ENCODE assay signal across 23 cellular contexts in the genomic region with DNA sequence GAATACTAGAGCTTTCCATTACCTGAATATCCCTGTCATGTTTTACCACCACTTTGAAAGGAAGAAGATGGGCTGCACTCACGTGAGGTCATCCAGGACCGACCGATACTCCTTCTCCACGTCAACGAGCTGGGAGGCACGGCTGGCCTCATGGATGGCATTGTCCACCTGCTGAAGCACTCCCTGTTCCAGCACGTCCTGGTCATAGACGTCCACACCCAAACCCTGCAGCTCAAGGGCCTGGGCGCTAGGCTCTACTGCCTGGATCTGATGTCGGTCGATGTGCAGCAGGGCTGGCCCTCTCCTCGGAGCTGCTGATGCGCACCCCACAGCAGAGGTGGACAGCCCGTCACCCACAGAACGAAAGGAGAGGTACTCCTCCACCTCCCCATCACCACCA. TPM values are rescaled to one million over a fixed set of nuclear protein-coding genes. Genes with fewer than 3 reads are reported as not detected.
DNase-seq lines count a peak whose midpoint lies in the region; ATAC-seq, FAIRE-seq and TF ChIP-seq lines count a peak whose summit lies in the region.
"Had no signal": no experiment of that assay in that cellular context is flagged by ENCODE, and none has a peak within 500 bp of the region (broad histone marks: within the 10 kb centered on the region; RNA-seq: fewer than 3 reads in every experiment).

No MANE protein-coding gene starts in this region.

- peak; percentile 37 for DNase-seq in activated CD4-positive, alpha-beta T cell treated with anti-CD3 and anti-CD28 coated beads, Interleukin-2, amount 10 ng/mL, durations not matched to agents 24 days and 14 days
- no peak for DNase-seq in activated CD4-positive, alpha-beta T cell treated with anti-CD3 and anti-CD28 coated beads, Interleukin-2, amount 50 U/mL, for 4 hours
- DNase-seq in K562 (ENCODE audit: extremely low read depth in 1 of 4, low spot score in 3 of 4), result no peak
- no peak for DNase-seq in osteocyte (ENCODE audit: extremely low spot score, unreplicated experiment)
- no peak for DNase-seq in stimulated activated naive B cell treated with anti-CD40 and anti-IgM and Interleukin-4, amounts not matched to agents 10 μg/mL and 1 μg/mL and 100 μg/mL, for 72 hours
- DNase-seq in small intestine, result no peak
- no peak for DNase-seq in left ventricle myocardium superior
- DNase-seq: AML-193; Caco-2; Calu3; CD4-positive, alpha-beta T cell; CD8-positive, alpha-beta T cell; DMS79 treated with DMSO at 0.1 percent for 48 hours; GF-D8 had no signal

- peaks cover 18% of the 10 kb centered on the region for H3K4me1 Mint-ChIP-seq in activated CD4-positive, alpha-beta T cell treated with anti-CD3 and anti-CD28 coated beads, Interleukin-2, amount 10 ng/mL, durations not matched to agents 24 days and 14 days
- peaks cover 83% of the 10 kb centered on the region for H3K4me1 Mint-ChIP-seq in osteocyte (ENCODE audit: unreplicated experiment)
- H3K4me1 Mint-ChIP-seq in stimulated activated naive B cell treated with anti-CD40 and anti-IgM and Interleukin-4, amounts not matched to agents 10 μg/mL and 1 μg/mL and 100 μg/mL, for 72 hours, result peaks cover 34 to 52% of the 10 kb centered on the region in 2 donors

- H3K27me3 ChIP-seq in K562 (ENCODE audit: control insufficient read depth in 2 of 2, insufficient read depth in 2 of 2, low read length in 2 of 2), result no peaks in the 10 kb centered on the region
- H3K27me3 ChIP-seq in small intestine (ENCODE audit: control insufficient read depth in 2 of 2, insufficient read depth in 2 of 2, low read length in 2 of 2), result no peaks in the 10 kb centered on the region
- H3K27me3 ChIP-seq: BLaER1 treated with 17β-estradiol and CSF1 and Interleukin-3, amounts not matched to agents 10 nM and 100 nM had no signal

- H3K4me2 ChIP-seq in K562 (ENCODE audit: insufficient read depth, low read length), result no peak overlapping the region
- H3K4me2 ChIP-seq: A549; BLaER1 treated with 17β-estradiol and CSF1 and Interleukin-3, amounts not matched to agents 10 nM and 100 nM had no signal

- H3K9me3 ChIP-seq in K562 (replicated peaks; ENCODE audit: control insufficient read depth, insufficient read depth, low read depth, low read length), result no peaks in the 10 kb centered on the region
- H3K9me3 ChIP-seq in small intestine (ENCODE audit: control insufficient read depth, low read depth), result no peaks in the 10 kb centered on the region
- H3K9me3 ChIP-seq: A549; BLaER1 treated with 17β-estradiol and CSF1 and Interleukin-3, amounts not matched to agents 10 nM and 100 nM; Caco-2 had no signal

- WGBS in K562 (ENCODE audit: insufficient coverage, low coverage, missing lambda C conversion rate), result 90% methylated on average over 15 of the region's 15 CpGs
- WGBS in small intestine, 3 donors, result 96 to 98% (median 96%) methylated on average over 15 of the region's 15 CpGs

- H3K4me1 ChIP-seq in K562 (replicated peaks in 1 of 2; ENCODE audit: control insufficient read depth in 2 of 2, insufficient read depth in 2 of 2, low read length in 2 of 2), result peaks cover 5 to 8% of the 10 kb centered on the region in 2 experiments; a peak in 3 of 5 replicates
- no peaks in the 10 kb centered on the region for H3K4me1 ChIP-seq in small intestine (ENCODE audit: control insufficient read depth in 2 of 2, insufficient read depth in 1 of 2, low read depth in 1 of 2, low read length in 1 of 2)
- H3K4me1 ChIP-seq: A549, Caco-2 had no signal

- intact Hi-C loops in activated CD4-positive, alpha-beta T cell treated with anti-CD3 and anti-CD28 coated beads, Interleukin-2, amount 10 ng/mL, durations not matched to agents 24 days and 14 days (cut with micrococcal nuclease), result no loop called here
- intact Hi-C loops in K562 (cut with micrococcal nuclease) (no loop called here), left ventricle myocardium superior (cut with micrococcal nuclease) (no loop called here)

- peaks cover 57% of the 10 kb centered on the region for H3K36me3 ChIP-seq in K562 (ENCODE audit: control insufficient read depth, insufficient read depth, low read length)
- H3K36me3 ChIP-seq in small intestine (ENCODE audit: control insufficient read depth in 2 of 2, insufficient read depth in 2 of 2, low read length in 2 of 2), result peaks cover 2 to 10% of the 10 kb centered on the region in 2 donors

- ATAC-seq in K562, result no peak
- no peak for ATAC-seq in stimulated activated naive B cell treated with anti-CD40 and anti-IgM and Interleukin-4, amounts not matched to agents 10 μg/mL and 1 μg/mL and 100 μg/mL, for 72 hours (replicated peaks)
- no peak for ATAC-seq in left ventricle myocardium superior
- ATAC-seq: A549; CD8-positive, alpha-beta T cell had no signal

- no TSS peak for BruUV-seq in K562 (replicated peaks; lab: Mats Ljungman, UMichigan)

- H3K9me1 ChIP-seq in K562 (ENCODE audit: control insufficient read depth, insufficient read depth, low read length), result no peaks in the 10 kb centered on the region

- POLR2A ChIA-PET in K562 (lab: Yijun Ruan, JAX), result interaction anchor here (0.8 kb wide), 1 partner anchor 10 kb away, joined by 3 read pairs; no protein-coding TSS in a partner anchor

- TF ChIP-seq POLR2A in K562 (conservative IDR thresholded peaks at IDR 0.05), result no peak

- peak overlapping the region in 1 of 2 experiments; percentile 68; a peak in 1 of 4 replicates for H3K9ac ChIP-seq in K562 (ENCODE audit: insufficient read depth in 1 of 2, low read depth in 2 of 2, low read length in 2 of 2)
- H3K9ac ChIP-seq: BLaER1 treated with 17β-estradiol and CSF1 and Interleukin-3, amounts not matched to agents 10 nM and 100 nM had no signal

- no peak overlapping the region for H2AFZ ChIP-seq in K562 (ENCODE audit: low read depth, low read length)

- no peak overlapping the region for H3K4me3 ChIP-seq in K562
- H3K4me3 ChIP-seq in small intestine (ENCODE audit: low read depth in 1 of 2, low read length in 2 of 2), result no peak overlapping the region
- H3K4me3 ChIP-seq: A549; BLaER1 treated with 17β-estradiol and CSF1 and Interleukin-3, amounts not matched to agents 10 nM and 100 nM had no signal

- H3K27ac ChIP-seq in K562 (ENCODE audit: extremely low read depth, low read depth, low read length), result no peak overlapping the region
- H3K27ac ChIP-seq in small intestine (ENCODE audit: low read depth in 1 of 2, low read length in 1 of 2), result no peak overlapping the region
- H3K27ac ChIP-seq: 22Rv1; A549; BLaER1 treated with 17β-estradiol and CSF1 and Interleukin-3, amounts not matched to agents 10 nM and 100 nM; C4-2B had no signal

- FAIRE-seq in K562 (lab: Jason Lieb, UNC), result no peak
- no peak for FAIRE-seq in small intestine (lab: Jason Lieb, UNC)
- FAIRE-seq: A549, D721Med, G401.6, GM12891, GM19239 had no signal

- no peak overlapping the region for H3K27ac Mint-ChIP-seq in activated CD4-positive, alpha-beta T cell treated with anti-CD3 and anti-CD28 coated beads, Interleukin-2, amount 10 ng/mL, durations not matched to agents 24 days and 14 days
- H3K27ac Mint-ChIP-seq in osteocyte (ENCODE audit: unreplicated experiment), result no peak overlapping the region
- peak overlapping the region; percentile 59 for H3K27ac Mint-ChIP-seq in stimulated activated naive B cell treated with anti-CD40 and anti-IgM and Interleukin-4, amounts not matched to agents 10 μg/mL and 1 μg/mL and 100 μg/mL, for 72 hours
- H3K27ac Mint-ChIP-seq: B cell; CD4-positive, alpha-beta T cell; CD8-positive, alpha-beta T cell had no signal

- TF ChIP-seq EP300 in K562 (IDR thresholded peaks at IDR 0.05; ENCODE audit: low read length), result no peak

- in situ Hi-C loops in K562 (cut with MboI), result no loop called here

- peaks cover 26% of the 10 kb centered on the region for H3K79me2 ChIP-seq in K562 (ENCODE audit: control insufficient read depth, insufficient read depth, low read length)

- 0 out of 2 replicates have a peak, but pooled peaks cover 4% of the 10 kb centered on the region for H4K20me1 ChIP-seq in K562 (replicated peaks; ENCODE audit: control insufficient read depth, insufficient read depth, low read length)

- no peaks in the 10 kb centered on the region for H3K9me3 Mint-ChIP-seq in activated CD4-positive, alpha-beta T cell treated with anti-CD3 and anti-CD28 coated beads, Interleukin-2, amount 10 ng/mL, durations not matched to agents 24 days and 14 days
- H3K9me3 Mint-ChIP-seq in osteocyte (ENCODE audit: unreplicated experiment), result no peaks in the 10 kb centered on the region
- no peaks in the 10 kb centered on the region for H3K9me3 Mint-ChIP-seq in stimulated activated naive B cell treated with anti-CD40 and anti-IgM and Interleukin-4, amounts not matched to agents 10 μg/mL and 1 μg/mL and 100 μg/mL, for 72 hours
- H3K9me3 Mint-ChIP-seq: CD4-positive, alpha-beta T cell; CD8-positive, alpha-beta T cell had no signal

- CTCF ChIA-PET in K562 (lab: Yijun Ruan, JAX; ENCODE audit: low intra/inter-chr PET ratio), result no interaction called here

- no peak for TF ChIP-seq RAD21 in K562 (CRISPR knock-in tag; conservative IDR thresholded peaks at IDR 0.05 in 1 of 2, IDR thresholded peaks at IDR 0.05 in 1 of 2)

- H3K27me3 Mint-ChIP-seq in activated CD4-positive, alpha-beta T cell treated with anti-CD3 and anti-CD28 coated beads, Interleukin-2, amount 10 ng/mL, durations not matched to agents 24 days and 14 days, result no peaks in the 10 kb centered on the region
- H3K27me3 Mint-ChIP-seq in osteocyte (ENCODE audit: unreplicated experiment), result no peaks in the 10 kb centered on the region
- no peaks in the 10 kb centered on the region for H3K27me3 Mint-ChIP-seq in stimulated activated naive B cell treated with anti-CD40 and anti-IgM and Interleukin-4, amounts not matched to agents 10 μg/mL and 1 μg/mL and 100 μg/mL, for 72 hours
- H3K27me3 Mint-ChIP-seq: B cell; CD4-positive, alpha-beta T cell had no signal

- H3K36me3 Mint-ChIP-seq in activated CD4-positive, alpha-beta T cell treated with anti-CD3 and anti-CD28 coated beads, Interleukin-2, amount 10 ng/mL, durations not matched to agents 24 days and 14 days (ENCODE audit: low read depth), result peaks cover 30% of the 10 kb centered on the region
- H3K36me3 Mint-ChIP-seq in osteocyte (ENCODE audit: unreplicated experiment), result peaks cover 65% of the 10 kb centered on the region
- peaks cover 50 to 54% of the 10 kb centered on the region in 2 donors for H3K36me3 Mint-ChIP-seq in stimulated activated naive B cell treated with anti-CD40 and anti-IgM and Interleukin-4, amounts not matched to agents 10 μg/mL and 1 μg/mL and 100 μg/mL, for 72 hours

- TF ChIP-seq CTCF in K562 (IDR thresholded peaks at IDR 0.05 in 2 of 3, conservative IDR thresholded peaks at IDR 0.05 in 1 of 3; ENCODE audit: insufficient read depth in 2 of 3, low read depth in 1 of 3, low read length in 3 of 3) (no peak), osteocyte (IDR thresholded peaks at IDR 0.05) (no peak)

- no peak overlapping the region for H3K4me3 Mint-ChIP-seq in activated CD4-positive, alpha-beta T cell treated with anti-CD3 and anti-CD28 coated beads, Interleukin-2, amount 10 ng/mL, durations not matched to agents 24 days and 14 days
- peak overlapping the region; percentile 27 for H3K4me3 Mint-ChIP-seq in osteocyte (ENCODE audit: unreplicated experiment)
- peak overlapping the region in 1 of 2 donors; percentile 16 for H3K4me3 Mint-ChIP-seq in stimulated activated naive B cell treated with anti-CD40 and anti-IgM and Interleukin-4, amounts not matched to agents 10 μg/mL and 1 μg/mL and 100 μg/mL, for 72 hours
- H3K4me3 Mint-ChIP-seq: B cell; CD4-positive, alpha-beta T cell; CD8-positive, alpha-beta T cell had no signal

RNA-seq across cellular contexts. Expression of gene ERCC6, which starts 6.5 kb away (rescaled TPM):
- total RNA-seq in activated CD4-positive, alpha-beta T cell treated with anti-CD3 and anti-CD28 coated beads, Interleukin-2, amount 10 ng/mL, durations not matched to agents 24 days and 14 days, result 13.8 and 14.5 TPM in 2 replicates
- total RNA-seq in K562 (2011; cell fraction: chromatin; rRNA removed; ENCODE audit: low replicate concordance), result 50.8 and 74.2 TPM in 2 replicates
- 14.2 and 24.2 TPM in 2 replicates for total RNA-seq in K562 (2011; cell fraction: nucleolus; rRNA removed)
- total RNA-seq in K562 (2011; cell fraction: nucleoplasm; rRNA removed), result 32.3 and 48.5 TPM in 2 replicates
- total RNA-seq in K562 (2014; rRNA removed), result 7.1 and 7.8 TPM in 2 replicates
- total RNA-seq in K562 (2014; rRNA removed; fragmentation: Illumina TruSeq; extraction: Trizol), result 13.6 and 13.8 TPM in 2 replicates
- 11.5 and 11.8 TPM in 2 replicates for total RNA-seq in K562 (2015; rRNA removed; fragmentation: Illumina TruSeq; extraction: Trizol)
- total RNA-seq in K562 (2021), result 15.7 and 17.3 TPM in 2 replicates
- polyA plus RNA-seq in K562 (2011; rRNA removed), result 17.0 and 17.7 TPM in 2 replicates
- polyA plus RNA-seq in K562 (2011; cell fraction: cytosol; rRNA removed), result 8.1 and 8.6 TPM in 2 replicates
- polyA plus RNA-seq in K562 (2011; cell fraction: nucleus; rRNA removed), result 24.5 and 34.1 TPM in 2 replicates
- 8.6 and 9.5 TPM in 2 replicates for polyA plus RNA-seq in K562 (2012)
- 9.1 and 11.6 TPM in 2 replicates for polyA plus RNA-seq in K562 (2014; fragmentation: Illumina TruSeq; extraction: Trizol)
- 10 to 100 TPM in 1 of 2 experiments, 1 to 10 TPM in 1; 7.8 to 13.4 TPM for polyA plus RNA-seq in K562 (2014; fragmentation: Nextera tagmentation; extraction: Ambion mirVana)
- 7.2 and 9.9 TPM in 2 replicates for polyA plus RNA-seq in K562 (2014; rRNA removed)
- polyA minus RNA-seq in K562 (2011; rRNA and poly(A)+ RNA removed), result 53.0 and 70.7 TPM in 2 replicates
- polyA minus RNA-seq in K562 (2011; cell fraction: cytosol; rRNA and poly(A)+ RNA removed), result 11.6 and 12.3 TPM in 2 replicates
- 31.2 and 51.4 TPM in 2 replicates for polyA minus RNA-seq in K562 (2011; cell fraction: nucleus; rRNA and poly(A)+ RNA removed)
- 184 and 187 TPM in 2 replicates for total RNA-seq in osteocyte
- polyA plus RNA-seq in small intestine, result 1 to 10 TPM; 3.5 to 5.4 (median 4.7) TPM
- total RNA-seq in left ventricle myocardium superior, result 25.1 TPM
